ENCODE assay signal across 8 cellular contexts in genomic region chr3:14946749-14947104, GRCh38. TPM values are rescaled to one million over a fixed set of nuclear protein-coding genes. Genes with fewer than 3 reads are reported as not detected.
A peak's percentile ranks its signal among the peaks of the same experiment; 100 is the strongest.
DNase-seq lines count a peak whose midpoint lies in the region; ATAC-seq and TF ChIP-seq lines count a peak whose summit lies in the region.

No MANE protein-coding gene starts in this region.

- no peaks in the 10 kb centered on the region for H3K9me3 ChIP-seq in MG63
- no peaks in the 10 kb centered on the region for H3K9me3 ChIP-seq in effector memory CD4-positive, alpha-beta T cell (ENCODE audit: control insufficient read depth, low read length)

- no peaks in the 10 kb centered on the region for H3K27me3 Mint-ChIP-seq in neural crest cell (ENCODE audit: low read depth)

- no peaks in the 10 kb centered on the region for H3K27me3 ChIP-seq in MG63
- H3K27me3 ChIP-seq in effector memory CD4-positive, alpha-beta T cell (replicated peaks; ENCODE audit: control insufficient read depth, insufficient read depth, low read length, poor library complexity, severe bottlenecking), result no peaks in the 10 kb centered on the region

- H3K4me3 Mint-ChIP-seq in neural crest cell, result peak overlapping the region; percentile 94

- H3K9me3 Mint-ChIP-seq in neural crest cell, result no peaks in the 10 kb centered on the region

- peaks cover 18% of the 10 kb centered on the region for H3K36me3 ChIP-seq in MG63
- H3K36me3 ChIP-seq in effector memory CD4-positive, alpha-beta T cell (ENCODE audit: control insufficient read depth, insufficient read depth, low read length), result peaks cover 23% of the 10 kb centered on the region

- ATAC-seq in HG03025 (IDR thresholded peaks at IDR 0.05; ENCODE audit: low FRiP score, unreplicated experiment), result no peak

- TF ChIP-seq CTCF in C4-2B (conservative IDR thresholded peaks at IDR 0.05) (no peak), neural crest cell (conservative IDR thresholded peaks at IDR 0.05) (no peak)

- peaks cover 9% of the 10 kb centered on the region for H3K4me1 ChIP-seq in effector memory CD4-positive, alpha-beta T cell (ENCODE audit: control insufficient read depth, insufficient read depth, low read length, poor library complexity, severe bottlenecking)

- peak overlapping the region; percentile 86 for H3K27ac ChIP-seq in C4-2B
- H3K27ac ChIP-seq in effector memory CD4-positive, alpha-beta T cell (ENCODE audit: insufficient read depth, low read length, poor library complexity, severe bottlenecking), result peak overlapping the region; percentile 97

- peaks cover 3% of the 10 kb centered on the region for H3K36me3 Mint-ChIP-seq in neural crest cell (ENCODE audit: low read depth)

- H3K4me3 ChIP-seq in MG63, result peak overlapping the region; percentile 81
- H3K4me3 ChIP-seq in effector memory CD4-positive, alpha-beta T cell (ENCODE audit: insufficient read depth, low read depth, low read length, poor library complexity, severe bottlenecking), result peak overlapping the region; percentile 90

- peak overlapping the region; percentile 79 for H3K27ac Mint-ChIP-seq in neural crest cell (ENCODE audit: unreplicated experiment)

- peaks cover 44% of the 10 kb centered on the region for H3K4me1 Mint-ChIP-seq in neural crest cell

- DNase-seq in MG63 (no peak), neural crest cell (ENCODE audit: low read depth, low spot score) (no peak), dedifferentiated amniotic fluid mesenchymal stem cell (ENCODE audit: extremely low spot score) (no peak), hippocampal formation (lab: John Stamatoyannopoulos, UW) (no peak), NCI-H2196 (lab: John Stamatoyannopoulos, UW; ENCODE audit: unreplicated experiment) (no peak)
- no peak for DNase-seq in effector memory CD4-positive, alpha-beta T cell

RNA-seq across cellular contexts. Expression of gene NR2C2, which starts 0.7 kb away (rescaled TPM):
- total RNA-seq in MG63 (2014; rRNA removed; shearing (Covaris generic); ENCODE audit: low replicate concordance), result 6.0 and 7.1 TPM in 2 replicates
- 34.4 and 37.7 TPM in 2 replicates for total RNA-seq in neural crest cell
